16 cellular contexts compared by ENCODE assay signal in the genomic region with DNA sequence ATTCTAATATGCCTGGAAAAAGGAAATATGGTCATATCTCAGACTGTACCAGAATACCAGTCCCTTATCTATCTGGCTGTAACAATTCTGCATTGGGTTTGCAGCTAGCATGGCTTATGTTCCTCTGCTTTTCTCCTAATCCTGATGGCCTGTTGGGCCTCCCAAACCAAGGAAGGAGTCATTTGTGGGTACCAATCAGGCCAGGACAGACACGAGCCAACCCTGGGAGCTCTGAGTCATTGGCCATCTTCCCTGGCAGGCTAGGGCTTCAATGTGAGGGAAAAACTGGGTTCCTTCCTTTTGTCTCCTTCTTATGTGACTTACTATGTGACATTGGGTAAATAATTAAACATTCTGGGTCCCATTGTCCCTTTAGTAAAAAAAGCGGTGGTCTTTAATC. TPM values are rescaled to one million over a fixed set of nuclear protein-coding genes. Genes with fewer than 3 reads are reported as not detected.
"Had no signal": no experiment of that assay in that cellular context is flagged by ENCODE, and none has a peak within 500 bp of the region (broad histone marks: within the 10 kb centered on the region; RNA-seq: fewer than 3 reads in every experiment).

No MANE protein-coding gene starts in this region.

- DNase-seq: activated effector memory CD4-positive, alpha-beta T cell treated with anti-CD3 and anti-CD28 coated beads, Interleukin-2, amount 50 U/mL, for 16 hours; activated T-cell treated with anti-CD3 and anti-CD28 coated beads, Interleukin-2, amount 50 U/mL, for 24 hours; amygdala; brain microvascular endothelial cell; cerebellar nuclear complex; foreskin melanocyte; heart right ventricle; left lung; occipital lobe; right lobe of liver; stimulated activated naive CD4-positive, alpha-beta T cell; T-helper 1 cell; upper lobe of right lung had no signal

- H3K4me1 ChIP-seq: left lung, prostate gland, right lobe of liver, upper lobe of right lung had no signal

- H3K9me3 ChIP-seq: prostate gland, right lobe of liver, upper lobe of right lung had no signal

- H3K27ac ChIP-seq: brain microvascular endothelial cell, heart right ventricle, left lung, prostate gland, right lobe of liver, upper lobe of right lung had no signal

- H3K27me3 ChIP-seq: brain microvascular endothelial cell, heart right ventricle, left lung, right lobe of liver, upper lobe of right lung had no signal

- ATAC-seq: activated CD4-positive, CD25-positive, alpha-beta regulatory T cell treated with anti-CD3 and anti-CD28 coated beads, Interleukin-2, amount 50 U/mL, for 24 hours; heart right ventricle; left lung; right lobe of liver; upper lobe of right lung had no signal

- H3K4me3 ChIP-seq: heart right ventricle, left lung, prostate gland, right lobe of liver, upper lobe of right lung had no signal

RNA-seq across cellular contexts. Expression of gene MARCHF4, which starts 52.0 kb away (rescaled TPM):
- total RNA-seq: prostate gland, right lobe of liver had no signal
- polyA plus RNA-seq: esophagus had no signal
